38 cellular contexts compared by ENCODE assay signal in genomic region chr18:32339062-32339461, GRCh38.
"Had no signal": no experiment of that assay in that cellular context is flagged by ENCODE, and none has a peak within 500 bp of the region (broad histone marks: within the 10 kb centered on the region; RNA-seq: fewer than 3 reads in every experiment).

No MANE protein-coding gene starts in this region.

- H3K27ac Mint-ChIP-seq: activated B cell treated with CpG ODN at 0.5 μM for 24 hours; activated CD4-positive, alpha-beta memory T cell treated with anti-CD3 and anti-CD28 coated beads for 36 hours; activated CD4-positive, alpha-beta T cell treated with anti-CD3 and anti-CD28 coated beads, Interleukin-2, amount 10 ng/mL, durations not matched to agents 24 days and 14 days; activated CD8-positive, alpha-beta T cell treated with anti-CD3 and anti-CD28 coated beads for 36 hours; activated naive CD4-positive, alpha-beta T cell treated with anti-CD3 and anti-CD28 coated beads for 36 hours; activated naive CD8-positive, alpha-beta T cell; activated naive CD8-positive, alpha-beta T cell treated with anti-CD3 and anti-CD28 coated beads, Interleukin-2, amount 10 ng/mL, durations not matched to agents 7 days and 5 days; activated naive CD8-positive, alpha-beta T cell treated with anti-CD3 and anti-CD28 coated beads, Interleukin-2, amount 50 U/mL, for 24 hours; activated T-cell treated with anti-CD3 and anti-CD28 coated beads, Interleukin-2, amount 50 U/mL, for 72 hours; activated T-helper 1 cell treated with anti-CD3 and anti-CD28 coated beads, Interleukin-12 subunit alpha, Interleukin-12 subunit beta, Interleukin-2, Interleukin-4 antibody, amounts not matched to agents 30 ng/mL and 10 ng/mL and 1 ng/mL, durations not matched to agents 14 hours and 24 hours and 36 hours; activated T-helper 17 cell treated with anti-CD3 and anti-CD28 coated beads, Interleukin-2, amount 50 U/mL, for 72 hours; T-helper 1 cell treated with Interleukin-12 subunit alpha and Interleukin-12 subunit beta and Interleukin-4 antibody, amounts not matched to agents 30 μg/mL and 1 μg/mL, for 36 hours; T-helper 2 cell treated with Interferon-gamma antibody and Interleukin-4, amounts not matched to agents 5 μg/mL and 100 μg/mL, for 36 hours had no signal

- H3K36me3 Mint-ChIP-seq: activated CD4-positive, alpha-beta memory T cell treated with anti-CD3 and anti-CD28 coated beads for 36 hours; activated naive CD8-positive, alpha-beta T cell; activated naive CD8-positive, alpha-beta T cell treated with anti-CD3 and anti-CD28 coated beads, Interleukin-2, amount 10 ng/mL, durations not matched to agents 7 days and 5 days had no signal

- DNase-seq: activated B cell treated with CpG ODN at 0.5 μM for 24 hours; activated CD4-positive, alpha-beta memory T cell treated with anti-CD3 and anti-CD28 coated beads for 36 hours; activated CD4-positive, alpha-beta T cell treated with anti-CD3 and anti-CD28 coated beads for 4 hours; activated CD4-positive, alpha-beta T cell treated with anti-CD3 and anti-CD28 coated beads, Interleukin-2, amount 10 ng/mL, durations not matched to agents 24 days and 14 days; activated CD4-positive, alpha-beta T cell treated with anti-CD3 and anti-CD28 coated beads, Interleukin-2, amount 50 U/mL, for 1 hour; activated CD4-positive, alpha-beta T cell treated with anti-CD3 and anti-CD28 coated beads, Interleukin-2, amount 50 U/mL, for 4 hours; activated CD4-positive, CD25-positive, alpha-beta regulatory T cell treated with anti-CD3 and anti-CD28 coated beads, Interleukin-2, amount 50 U/mL, for 72 hours; activated CD8-positive, alpha-beta memory T cell treated with anti-CD3 and anti-CD28 coated beads, Interleukin-2, amount 50 U/mL, for 4 hours; activated CD8-positive, alpha-beta T cell treated with anti-CD3 and anti-CD28 coated beads for 36 hours; activated effector memory CD4-positive, alpha-beta T cell treated with anti-CD3 and anti-CD28 coated beads, Interleukin-2, amount 50 U/mL, for 16 hours; activated gamma-delta T cell treated with Interleukin-2 at 50 U/mL for 16 hours; activated naive CD4-positive, alpha-beta T cell; activated naive CD4-positive, alpha-beta T cell treated with anti-CD3 and anti-CD28 coated beads for 36 hours; activated naive CD4-positive, alpha-beta T cell treated with anti-CD3 and anti-CD28 coated beads, Interleukin-2, amount 50 U/mL, for 16 hours; activated naive CD8-positive, alpha-beta T cell treated with anti-CD3 and anti-CD28 coated beads, Interleukin-2, amount 10 ng/mL, durations not matched to agents 7 days and 5 days; activated naive CD8-positive, alpha-beta T cell treated with anti-CD3 and anti-CD28 coated beads, Interleukin-2, amount 50 U/mL, for 24 hours; activated T-cell treated with anti-CD3 and anti-CD28 coated beads for 4 hours; activated T-cell treated with anti-CD3 and anti-CD28 coated beads, Interleukin-2, amount 50 U/mL, for 1 hour; activated T-cell treated with anti-CD3 and anti-CD28 coated beads, Interleukin-2, amount 50 U/mL, for 4 hours; activated T-cell treated with anti-CD3 and anti-CD28 coated beads, Interleukin-2, amount 50 U/mL, for 72 hours; amygdala; anterior cingulate cortex; caudate nucleus; cerebellar nuclear complex; T-helper 1 cell; T-helper 2 cell; T-helper 9 cell had no signal

- H3K36me3 ChIP-seq: ascending aorta, cardiac muscle cell had no signal

- FAIRE-seq: bronchial epithelial cell, TTC549 had no signal

- H3K4me1 ChIP-seq: ascending aorta had no signal

- H3K27me3 ChIP-seq: ascending aorta, cardiac muscle cell had no signal

- H3K9me3 Mint-ChIP-seq: activated B cell treated with CpG ODN at 0.5 μM for 24 hours; activated CD4-positive, alpha-beta memory T cell treated with anti-CD3 and anti-CD28 coated beads for 36 hours; activated CD4-positive, alpha-beta T cell treated with anti-CD3 and anti-CD28 coated beads, Interleukin-2, amount 10 ng/mL, durations not matched to agents 24 days and 14 days; activated CD8-positive, alpha-beta T cell treated with anti-CD3 and anti-CD28 coated beads for 36 hours; activated naive CD4-positive, alpha-beta T cell treated with anti-CD3 and anti-CD28 coated beads for 36 hours; activated naive CD8-positive, alpha-beta T cell treated with anti-CD3 and anti-CD28 coated beads, Interleukin-2, amount 10 ng/mL, durations not matched to agents 7 days and 5 days; activated T-cell treated with anti-CD3 and anti-CD28 coated beads, Interleukin-2, amount 50 U/mL, for 72 hours; activated T-helper 1 cell treated with anti-CD3 and anti-CD28 coated beads, Interleukin-12 subunit alpha, Interleukin-12 subunit beta, Interleukin-2, Interleukin-4 antibody, amounts not matched to agents 30 ng/mL and 10 ng/mL and 1 ng/mL, durations not matched to agents 14 hours and 24 hours and 36 hours; activated T-helper 17 cell treated with anti-CD3 and anti-CD28 coated beads, Interleukin-2, amount 50 U/mL, for 72 hours; central memory CD8-positive, alpha-beta T cell; T-helper 1 cell treated with Interleukin-12 subunit alpha and Interleukin-12 subunit beta and Interleukin-4 antibody, amounts not matched to agents 30 μg/mL and 1 μg/mL, for 36 hours; T-helper 2 cell treated with Interferon-gamma antibody and Interleukin-4, amounts not matched to agents 5 μg/mL and 100 μg/mL, for 36 hours had no signal

- H3K4me3 ChIP-seq: ascending aorta, cardiac muscle cell had no signal

- ATAC-seq: activated CD8-positive, alpha-beta T cell treated with anti-CD3 and anti-CD28 coated beads for 36 hours; activated naive CD8-positive, alpha-beta T cell treated with anti-CD3 and anti-CD28 coated beads, Interleukin-2, amount 50 U/mL, for 24 hours; activated T-cell treated with anti-CD3 and anti-CD28 coated beads, Interleukin-2, amount 50 U/mL, for 4 hours; activated T-cell treated with anti-CD3 and anti-CD28 coated beads, Interleukin-2, amount 50 U/mL, for 72 hours; activated T-helper 17 cell treated with anti-CD3 and anti-CD28 coated beads, Interleukin-2, amount 50 U/mL, for 72 hours had no signal

- H3K9me3 ChIP-seq: ascending aorta had no signal

- H3K27ac ChIP-seq: ascending aorta, cardiac muscle cell, VCaP had no signal
